Comparison of ENCODE assay signal across 8 cellular contexts in the genomic region with DNA sequence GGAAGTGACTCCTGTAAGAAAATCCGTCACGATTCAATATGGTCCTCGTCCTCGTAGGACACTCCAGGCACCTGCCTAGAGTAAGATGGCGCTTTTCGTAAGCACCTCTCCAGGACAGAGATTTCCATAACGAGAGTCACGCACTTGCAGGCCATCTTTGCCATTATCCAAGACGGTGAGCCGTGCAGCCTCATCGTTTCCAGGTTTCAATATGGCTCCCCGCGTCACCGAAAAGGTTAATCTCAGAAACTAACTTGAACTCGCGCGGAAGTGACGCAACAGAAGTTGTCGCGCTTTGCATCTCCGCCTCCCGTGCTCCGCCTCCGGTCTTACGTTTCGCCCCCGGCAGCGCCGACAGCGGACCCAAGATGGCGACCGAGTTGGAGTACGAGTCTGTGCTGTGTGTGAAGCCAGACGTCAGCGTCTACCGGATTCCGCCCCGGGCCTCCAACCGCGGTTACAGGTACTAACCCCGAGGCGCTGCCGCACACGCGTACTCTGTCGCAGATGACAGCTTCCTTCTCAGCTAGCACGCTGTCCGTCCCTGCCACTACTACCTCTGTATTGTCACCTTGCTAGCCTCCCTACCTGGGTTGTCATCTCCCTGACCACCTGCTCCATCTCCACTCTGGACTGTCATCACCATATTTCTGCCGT. TPM values are rescaled to one million over a fixed set of nuclear protein-coding genes. Genes with fewer than 3 reads are reported as not detected.
DNase-seq lines count a peak whose midpoint lies in the region; ATAC-seq, FAIRE-seq and TF ChIP-seq lines count a peak whose summit lies in the region.

A gene (plus strand): TSS at position 354 of the 657 bp plus-strand sequence. CDS start 15 bp downstream, at position 369.

- H3K27ac ChIP-seq in keratinocyte (ENCODE audit: control insufficient read depth, insufficient read depth, low read length) = peak within 1 kb of the TSS; percentile 93

- H3K9me3 ChIP-seq in keratinocyte (ENCODE audit: control insufficient read depth, low read depth, low read length) = no peaks in the 10 kb centered on the region

- no peaks in the 10 kb centered on the region for H3K27me3 ChIP-seq in keratinocyte (ENCODE audit: control insufficient read depth, extremely low read depth, insufficient read depth, low read length)

- TF ChIP-seq CTCF in AG10803 (conservative IDR thresholded peaks at IDR 0.05; ENCODE audit: low read length) = no peak
- TF ChIP-seq CTCF in keratinocyte (optimal IDR thresholded peaks at IDR 0.05 in 1 of 3, IDR thresholded peaks at IDR 0.05 in 1 of 3, conservative IDR thresholded peaks at IDR 0.05 in 1 of 3; ENCODE audit: extremely low read depth in 1 of 3, insufficient read depth in 2 of 3, low read length in 3 of 3) = no peak

- peaks cover 23% of the 10 kb centered on the region for H3K4me1 ChIP-seq in keratinocyte (ENCODE audit: control insufficient read depth, extremely low read depth, insufficient read depth, low read length)

- H3K4me3 ChIP-seq in AG10803 (ENCODE audit: low read length) (peak within 1 kb of the TSS; percentile 100), keratinocyte (ENCODE audit: control insufficient read depth in 2 of 3, extremely low read depth in 1 of 3, insufficient read depth in 2 of 3, low read depth in 1 of 3, low read length in 3 of 3) (peak within 1 kb of the TSS; percentile 54 to 96 (median 87))

- peak within 1 kb of the TSS; percentile 98 for H3K4me2 ChIP-seq in keratinocyte (ENCODE audit: control insufficient read depth, extremely low read depth, insufficient read depth, low read depth, low read length)

- peak within 1 kb of the TSS; percentile 100 for H2AFZ ChIP-seq in keratinocyte (ENCODE audit: control insufficient read depth, low read length)

- H3K9ac ChIP-seq in keratinocyte (ENCODE audit: control insufficient read depth, extremely low read depth, insufficient read depth, low read length) = peak within 1 kb of the TSS; percentile 87

- dilution Hi-C loops in keratinocyte (cut with MboI; ENCODE audit: extremely low pct_ligation_motif_present, low sequenced_read_pairs) = no loop called here

- H3K9me1 ChIP-seq in keratinocyte (ENCODE audit: control insufficient read depth, extremely low read depth, insufficient read depth, low read length) = no peaks in the 10 kb centered on the region

- FAIRE-seq in keratinocyte (lab: Jason Lieb, UNC) = peak; percentile 78

- ATAC-seq in GM19043 (IDR thresholded peaks at IDR 0.05; ENCODE audit: low read depth, unreplicated experiment) = peak; percentile 91
- ATAC-seq in HG03378 (IDR thresholded peaks at IDR 0.05; ENCODE audit: unreplicated experiment) = peak; percentile 79

- no peaks in the 10 kb centered on the region for H3K36me3 ChIP-seq in keratinocyte (ENCODE audit: control insufficient read depth in 2 of 2, extremely low read depth in 1 of 2, insufficient read depth in 2 of 2, low read length in 2 of 2)

- DNase-seq in AG10803 (ENCODE audit: low read depth) (peak; percentile 94), NCI-H460 (ENCODE audit: extremely low read depth, low read depth) (peak; percentile 92), cerebellum (ENCODE audit: low spot score) (peak; percentile 94), keratinocyte (ENCODE audit: low read depth, low spot score) (peak; percentile 65)
- peak; percentile 93 for DNase-seq in activated CD4-positive, alpha-beta T cell treated with anti-CD3 and anti-CD28 coated beads for 1 hour
- DNase-seq in stimulated activated CD4-positive, alpha-beta T cell treated with anti-CD3 and anti-CD28 coated beads, Interleukin-15, amount 100 ng/mL, for 1 hour (ENCODE audit: low read depth in 1 of 2, low spot score in 1 of 2) = peak; percentile 84 to 87

- no peaks in the 10 kb centered on the region for H4K20me1 ChIP-seq in keratinocyte (ENCODE audit: control insufficient read depth, extremely low read depth, insufficient read depth, low read length)

- peaks cover 44% of the 10 kb centered on the region for H3K79me2 ChIP-seq in keratinocyte (ENCODE audit: control insufficient read depth, insufficient read depth, low read length)

RNA-seq across cellular contexts. Expression of the gene that starts here (rescaled TPM):
- 27.4 and 31.3 TPM in 2 replicates for total RNA-seq in NCI-H460 (2014; rRNA removed; shearing (Covaris generic))
- polyA plus RNA-seq in NCI-H460 (2014; cell fraction: nucleus; rRNA removed) = 22.4 and 42.3 TPM in 2 replicates
- 102 TPM for total RNA-seq in cerebellum
- polyA plus RNA-seq in keratinocyte = 19.8 to 26.2 TPM (median 23.7 TPM) in 3 replicates
- 5.8 TPM for polyA plus RNA-seq in keratinocyte (2011; ENCODE audit: low read depth)
- polyA plus RNA-seq in keratinocyte (2011; cell fraction: cytosol; rRNA removed) = 19.3 and 22.6 TPM in 2 replicates
- polyA plus RNA-seq in keratinocyte (2011; cell fraction: nucleus; rRNA removed) = 33.5 and 35.0 TPM in 2 replicates
- 14.5 and 15.3 TPM in 2 replicates for polyA plus RNA-seq in keratinocyte (2012; ENCODE audit: low replicate concordance)
- 22.5 to 41.7 TPM (median 29.5 TPM) in 3 replicates for polyA minus RNA-seq in keratinocyte
- 29.5 TPM for polyA minus RNA-seq in keratinocyte (2011; cell fraction: cytosol; rRNA and poly(A)+ RNA removed)
- polyA minus RNA-seq in keratinocyte (2011; cell fraction: nucleus; rRNA and poly(A)+ RNA removed) = 16.5 and 17.1 TPM in 2 replicates

Comparison
In these comparisons a context has a peak if more than half of its experiments do, and no peak if none do; other contexts are left out.
1. Peak in every context shown above with its lines: DNase-seq, ATAC-seq, H3K4me3 ChIP-seq and H3K27ac ChIP-seq.